Comparison of ENCODE assay signal across 19 cellular contexts in the genomic region with DNA sequence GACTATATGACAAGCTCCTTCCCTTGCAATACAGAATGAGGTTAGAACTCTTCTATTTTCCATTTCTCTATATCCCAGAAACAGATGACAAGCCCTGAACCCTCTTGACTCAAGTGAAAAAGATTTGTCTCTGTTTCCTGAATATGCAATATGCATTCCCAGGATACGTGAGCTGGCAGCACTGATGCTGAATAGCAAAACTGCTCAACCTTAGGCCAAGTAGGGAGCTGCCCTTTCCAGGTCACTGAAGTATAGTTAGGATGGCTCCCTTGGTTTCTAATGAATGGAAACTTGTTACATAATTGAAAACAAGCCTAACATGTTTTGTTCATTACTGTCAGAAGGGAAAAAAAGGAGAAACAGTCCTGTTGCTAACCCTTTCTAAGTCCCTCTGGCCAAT. TPM values are rescaled to one million over a fixed set of nuclear protein-coding genes. Genes with fewer than 3 reads are reported as not detected.
DNase-seq lines count a peak whose midpoint lies in the region; ATAC-seq and TF ChIP-seq lines count a peak whose summit lies in the region.
"Had no signal": no experiment of that assay in that cellular context is flagged by ENCODE, and none has a peak within 500 bp of the region (broad histone marks: within the 10 kb centered on the region; RNA-seq: fewer than 3 reads in every experiment).

No MANE protein-coding gene starts in this region.

- peak overlapping the region; percentile 52 to 62 (median 54) for H3K27ac ChIP-seq in thyroid gland
- H3K27ac ChIP-seq: gastrocnemius medialis, neutrophil had no signal

- DNase-seq in left cardiac atrium (peak; percentile 32), cardiac septum (ENCODE audit: low spot score) (no peak), epithelial cell of proximal tubule (ENCODE audit: low read depth) (peak; percentile 59), iris pigment epithelial cell (ENCODE audit: low read depth) (peak; percentile 19), thyroid gland (peak; percentile 57 to 70), NCI-H2081 (lab: John Stamatoyannopoulos, UW) (no peak), posterior vena cava (ENCODE audit: low spot score) (no peak)
- DNase-seq: activated CD4-positive, alpha-beta T cell treated with anti-CD3 and anti-CD28 coated beads, Interleukin-2, amount 10 ng/mL, durations not matched to agents 7 days and 5 days; activated naive CD8-positive, alpha-beta T cell treated with anti-CD3 and anti-CD28 coated beads, Interleukin-2, amount 10 ng/mL, durations not matched to agents 7 days and 5 days; EL; islet precursor cell; NCI-H1417 treated with DMSO at 0.1 percent for 48 hours; NCI-H524 treated with DMSO at 0.1 percent for 48 hours; T-helper 17 cell had no signal

- intact Hi-C loops in left cardiac atrium (cut with DNase I) (loop anchor here in 1 of 2 donors (5.0 kb wide), 1 partner anchor 1293 kb away; no protein-coding TSS in a partner anchor), cardiac septum (cut with DNase I) (no loop called here), thyroid gland (cut with DNase I) (loop anchor here (10.0 kb wide), 2 partner anchors 70 to 1280 kb away; no protein-coding TSS in a partner anchor), posterior vena cava (cut with DNase I) (no loop called here)

- no peaks in the 10 kb centered on the region for H3K36me3 ChIP-seq in thyroid gland
- H3K36me3 ChIP-seq: gastrocnemius medialis, neutrophil had no signal

- 20 to 30% methylated on average over 1 of the region's 1 CpG for WGBS in thyroid gland, 2 donors

- H3K9me3 ChIP-seq in thyroid gland = no peaks in the 10 kb centered on the region
- H3K9me3 ChIP-seq: gastrocnemius medialis, neutrophil had no signal

- TF ChIP-seq CTCF in epithelial cell of proximal tubule (conservative IDR thresholded peaks at IDR 0.05; ENCODE audit: low read depth, low read length) (no peak), thyroid gland (IDR thresholded peaks at IDR 0.05) (no peak)

- H3K4me1 ChIP-seq in thyroid gland = peaks cover 19 to 20% of the 10 kb centered on the region in 2 donors

- no peak for TF ChIP-seq POLR2A in thyroid gland (IDR thresholded peaks at IDR 0.05)

- peak in 1 of 2 donors; percentile 82 for ATAC-seq in left cardiac atrium
- ATAC-seq in GM21723 (IDR thresholded peaks at IDR 0.05; ENCODE audit: unreplicated experiment) = no peak
- ATAC-seq: gastrocnemius medialis, HCT116, T-helper 17 cell had no signal

- no peak overlapping the region for H3K4me3 ChIP-seq in epithelial cell of proximal tubule (ENCODE audit: low read depth, low read length)
- no peak overlapping the region for H3K4me3 ChIP-seq in thyroid gland (replicated peaks in 1 of 3)
- H3K4me3 ChIP-seq: gastrocnemius medialis had no signal

- H3K27me3 ChIP-seq in thyroid gland = no peaks in the 10 kb centered on the region
- H3K27me3 ChIP-seq: gastrocnemius medialis had no signal

RNA-seq across cellular contexts. Expression of a gene that starts 47.9 kb away (rescaled TPM):
- total RNA-seq in left cardiac atrium = not detected
- total RNA-seq in cardiac septum = not detected
- 0.23 TPM in 1 of 2 replicates, not detected in the other for total RNA-seq in epithelial cell of proximal tubule
- total RNA-seq in thyroid gland = not detected
- total RNA-seq in posterior vena cava = not detected
- total RNA-seq: activated CD4-positive, alpha-beta T cell treated with anti-CD3 and anti-CD28 coated beads, Interleukin-2, amount 10 ng/mL, durations not matched to agents 7 days and 5 days; activated naive CD8-positive, alpha-beta T cell treated with anti-CD3 and anti-CD28 coated beads, Interleukin-2, amount 10 ng/mL, durations not matched to agents 7 days and 5 days; gastrocnemius medialis; MCF 10A had no signal

Comparison
In these comparisons a context has a peak if more than half of its experiments do, and no peak if none do; other contexts are left out.
1. DNase-seq: peak in left cardiac atrium (single experiment), epithelial cell of proximal tubule (single experiment), iris pigment epithelial cell (single experiment) and thyroid gland (2 of 2); none in cardiac septum (single experiment), NCI-H2081 (0 of 2) and posterior vena cava (single experiment).